ENCODE assay signal across 1 cellular context in genomic region chr1:115632251-115633026, GRCh38.
TF ChIP-seq lines count a peak whose summit lies in the region.

No MANE protein-coding gene starts in this region.

TF ChIP-seq in H1, 55 proteins besides CTCF, POLR2A, EP300 and RAD21 (continued from another document):
- TF ChIP-seq SP1 (IDR thresholded peaks at IDR 0.05; ENCODE audit: low read depth, low read length) (0 out of 2 replicates have a peak, but pooled peaks have one; percentile 17), KDM5A (IDR thresholded peaks at IDR 0.05; ENCODE audit: low read length) (no peak), KDM1A (IDR thresholded peaks at IDR 0.05; ENCODE audit: borderline replicate concordance, low read length) (no peak), CEBPB (IDR thresholded peaks at IDR 0.05; ENCODE audit: low read depth, low read length) (0 out of 2 replicates have a peak, but pooled peaks have one; percentile 28), CHD7 (IDR thresholded peaks at IDR 0.05; ENCODE audit: insufficient replicate concordance, low read length) (peak; percentile 49)
